In genomic region chr2:137764638-137765037, GRCh38 we compare ENCODE assay signal across 1 cellular context.
TF ChIP-seq lines count a peak whose summit lies in the region.

No MANE protein-coding gene starts in this region.

TF ChIP-seq in GM12878, 131 proteins besides CTCF, POLR2A, EP300 and RAD21:
- TF ChIP-seq MYC (IDR thresholded peaks at IDR 0.05; ENCODE audit: insufficient read depth, insufficient read length, insufficient replicate concordance, low read length, severe bottlenecking) (no peak), BHLHE40 (IDR thresholded peaks at IDR 0.05; ENCODE audit: borderline replicate concordance in 1 of 2, low read depth in 2 of 2, low read length in 1 of 2) (no peak), EED (IDR thresholded peaks at IDR 0.05; ENCODE audit: low read depth) (no peak), CHD2 (IDR thresholded peaks at IDR 0.05; ENCODE audit: borderline replicate concordance, low read depth, low read length) (no peak), IRF4 (IDR thresholded peaks at IDR 0.05; ENCODE audit: low read depth, low read length) (no peak), USF2 (IDR thresholded peaks at IDR 0.05; ENCODE audit: borderline replicate concordance, low read depth, low read length) (no peak), USF1 (IDR thresholded peaks at IDR 0.05; ENCODE audit: borderline replicate concordance, extremely low read length, insufficient read depth, low read depth, low read length) (no peak), KLF5 (IDR thresholded peaks at IDR 0.05; ENCODE audit: partially characterized antibody) (no peak), ZNF592 (IDR thresholded peaks at IDR 0.05) (no peak), ZNF687 (IDR thresholded peaks at IDR 0.05) (no peak), ZNF384 (IDR thresholded peaks at IDR 0.05; ENCODE audit: borderline replicate concordance, low read depth, low read length) (no peak)
